7 cellular contexts compared by ENCODE assay signal in the genomic region with DNA sequence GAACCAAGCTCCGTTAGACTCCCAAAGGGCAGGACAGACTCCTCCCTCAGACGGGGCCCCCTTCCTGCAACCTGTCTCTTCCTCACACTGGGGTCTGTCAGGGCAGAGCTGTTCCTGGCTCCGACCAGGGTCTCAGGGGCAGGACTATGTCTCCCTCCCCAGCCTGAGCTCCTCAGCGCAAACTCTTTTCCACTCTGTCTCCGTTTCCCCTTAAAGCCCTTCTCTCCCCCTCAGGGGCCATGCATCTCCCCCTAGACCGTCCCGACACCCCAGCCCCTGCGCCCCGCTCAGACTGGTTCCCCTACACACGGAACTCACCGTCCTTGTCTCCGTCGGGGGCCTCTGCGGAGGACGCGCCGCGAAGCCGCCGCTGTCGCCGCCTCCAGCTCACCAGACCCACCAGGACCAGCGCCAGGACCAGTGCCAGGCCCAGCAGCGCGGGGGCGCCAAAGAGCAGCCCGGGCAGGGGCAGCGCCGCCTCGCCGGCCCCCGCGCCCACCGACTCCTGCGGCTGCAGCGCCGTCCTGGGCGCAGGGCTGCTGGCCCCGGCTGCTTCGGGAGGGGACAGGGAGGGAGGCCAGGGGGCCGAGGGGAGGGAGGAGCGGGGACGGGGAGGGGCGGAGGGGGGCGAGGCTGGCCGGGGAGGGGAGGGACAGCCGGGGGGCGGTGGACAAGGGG. TPM values are rescaled to one million over a fixed set of nuclear protein-coding genes. Genes with fewer than 3 reads are reported as not detected.
DNase-seq lines count a peak whose midpoint lies in the region; ATAC-seq and TF ChIP-seq lines count a peak whose summit lies in the region.

No MANE protein-coding gene starts in this region.

- peak; percentile 37 for ATAC-seq in HG03196 (IDR thresholded peaks at IDR 0.05; ENCODE audit: unreplicated experiment)

- in situ Hi-C loops in GM13976 (cut with MboI; ENCODE audit: low sequenced_read_pairs, unreplicated experiment) = no loop called here

- peak; percentile 95 for TF ChIP-seq CTCF in GM13976 (IDR thresholded peaks at IDR 0.05; ENCODE audit: borderline replicate concordance, control extremely low read depth, extremely low read depth, insufficient read depth, missing control alignments)

- H3K9me3 ChIP-seq in adipocyte (ENCODE audit: control insufficient read depth, low read length) = no peaks in the 10 kb centered on the region

- DNase-seq in GM13976 (ENCODE audit: low spot score) (peak; percentile 67), SW480 (ENCODE audit: low spot score) (peak; percentile 40), adipocyte (ENCODE audit: low read depth) (peak; percentile 72), iPS-NIHi11 (ENCODE audit: low spot score) (peak; percentile 88), cerebellum (ENCODE audit: low spot score) (no peak)
- peak; percentile 62 for DNase-seq in stimulated activated CD4-positive, alpha-beta T cell treated with anti-CD3 and anti-CD28 coated beads, Interleukin-2, amount 100 ng/mL, for 4 hours (ENCODE audit: low read depth)

- H3K4me3 ChIP-seq in adipocyte (ENCODE audit: low read length) = no peak overlapping the region

- H3K4me1 ChIP-seq in adipocyte (ENCODE audit: control insufficient read depth, insufficient read depth, low read length) = peaks cover 3% of the 10 kb centered on the region

- H3K36me3 ChIP-seq in adipocyte (ENCODE audit: control insufficient read depth, insufficient read depth, low read length, severe bottlenecking) = no peaks in the 10 kb centered on the region

- H3K9ac ChIP-seq in adipocyte (ENCODE audit: low read length) = no peak overlapping the region

- peaks cover 9% of the 10 kb centered on the region for H3K27me3 ChIP-seq in adipocyte (replicated peaks; ENCODE audit: control insufficient read depth, insufficient read depth, low read length)

RNA-seq across cellular contexts. Expression of gene TNFRSF13C, which starts 0.7 kb away (rescaled TPM):
- total RNA-seq in cerebellum = 0.73 TPM

RNA-seq across cellular contexts. Expression of gene SHISA8, which starts 11.0 kb away (rescaled TPM):
- 0.27 TPM for total RNA-seq in cerebellum

RNA-seq across cellular contexts. Expression of gene CENPM, which starts 21.0 kb away (rescaled TPM):
- total RNA-seq in cerebellum = 12.2 TPM

RNA-seq across cellular contexts. Expression of gene SEPTIN3, which starts 43.3 kb away (rescaled TPM):
- total RNA-seq in cerebellum = 126 TPM
